In genomic region chr5:157584628-157585027, GRCh38 we compare ENCODE assay signal across 31 cellular contexts.
"Had no signal": no experiment of that assay in that cellular context is flagged by ENCODE, and none has a peak within 500 bp of the region (broad histone marks: within the 10 kb centered on the region; RNA-seq: fewer than 3 reads in every experiment).

No MANE protein-coding gene starts in this region.

- H3K4me3 Mint-ChIP-seq: natural killer cell; nephron; neural progenitor cell; stimulated activated memory B cell treated with anti-CD40 and anti-IgM and Interleukin-4, amounts not matched to agents 10 μg/mL and 1 μg/mL and 100 μg/mL, for 72 hours; stimulated activated naive CD8-positive, alpha-beta T cell treated with anti-CD3 and anti-CD28 coated beads, Interleukin-15, amount 100 ng/mL, for 72 hours; type B pancreatic cell had no signal

- H3K4me3 ChIP-seq: neural progenitor cell, ovary, psoas muscle, skin epidermis, smooth muscle cell, spleen, suprapubic skin, testis, tibial artery, transverse colon, upper lobe of right lung, uterus had no signal

- H3K27ac ChIP-seq: neural progenitor cell, ovary, parathyroid adenoma, psoas muscle, skin epidermis, spleen, suprapubic skin, testis, tibial artery, transverse colon, upper lobe of right lung, uterus had no signal

- H3K9me3 Mint-ChIP-seq: natural killer cell; nephron; neural progenitor cell; stimulated activated memory B cell treated with anti-CD40 and anti-IgM and Interleukin-4, amounts not matched to agents 10 μg/mL and 1 μg/mL and 100 μg/mL, for 72 hours; type B pancreatic cell had no signal

- H3K4me2 ChIP-seq: neural progenitor cell, smooth muscle cell had no signal

- H3K9me3 ChIP-seq: ovary, psoas muscle, spleen, suprapubic skin, testis, tibial artery, transverse colon, upper lobe of right lung, uterus had no signal

- H3K36me3 Mint-ChIP-seq: natural killer cell; neural progenitor cell; stimulated activated memory B cell treated with anti-CD40 and anti-IgM and Interleukin-4, amounts not matched to agents 10 μg/mL and 1 μg/mL and 100 μg/mL, for 72 hours; type B pancreatic cell had no signal

- ATAC-seq: natural killer cell; psoas muscle; right cardiac atrium; sciatic nerve; stimulated activated memory B cell treated with anti-CD40 and anti-IgM and Interleukin-4, amounts not matched to agents 10 μg/mL and 1 μg/mL and 100 μg/mL, for 72 hours; stimulated activated naive CD8-positive, alpha-beta T cell treated with anti-CD3 and anti-CD28 coated beads, Interleukin-15, amount 100 ng/mL, for 72 hours; stimulated activated naive CD8-positive, alpha-beta T cell treated with anti-CD3 and anti-CD28 coated beads, Interleukin-15, Interleukin-2, amounts not matched to agents 100 U/mL and 50 U/mL, for 24 hours; upper lobe of right lung had no signal

- H3K4me1 Mint-ChIP-seq: natural killer cell had no signal

- H3K27me3 ChIP-seq: neural progenitor cell, ovary, spleen, suprapubic skin, testis, tibial artery, transverse colon, upper lobe of right lung, uterus had no signal

- H3K79me2 ChIP-seq: parathyroid adenoma had no signal

- H3K4me1 ChIP-seq: parathyroid adenoma, suprapubic skin, testis, transverse colon, upper lobe of right lung, uterus had no signal

- H2AFZ ChIP-seq: neural progenitor cell, parathyroid adenoma had no signal

- H3K27ac Mint-ChIP-seq: natural killer cell; nephron; neural progenitor cell; progenitor cell of endocrine pancreas; stimulated activated naive CD8-positive, alpha-beta T cell treated with anti-CD3 and anti-CD28 coated beads, Interleukin-15, amount 100 ng/mL, for 72 hours; type B pancreatic cell had no signal

- H3K27me3 Mint-ChIP-seq: stimulated activated memory B cell treated with anti-CD40 and anti-IgM and Interleukin-4, amounts not matched to agents 10 μg/mL and 1 μg/mL and 100 μg/mL, for 72 hours; type B pancreatic cell had no signal

- DNase-seq: natural killer cell; occipital lobe; ovary; posterior cingulate gyrus; psoas muscle; right cardiac atrium; spleen; stimulated activated CD4-positive, alpha-beta T cell treated with anti-CD3 and anti-CD28 coated beads, Interleukin-12 subunit alpha, Interleukin-12 subunit beta, amount 100 ng/mL, for 4 hours; stimulated activated CD4-positive, alpha-beta T cell treated with anti-CD3 and anti-CD28 coated beads, Interleukin-1b, Interleukin-23, amount 100 ng/mL, for 48 hours; stimulated activated CD4-positive, alpha-beta T cell treated with anti-CD3 and anti-CD28 coated beads, Interleukin-4, amount 100 ng/mL, for 1 hour; stimulated activated CD4-positive, alpha-beta T cell treated with anti-CD3 and anti-CD28 coated beads, Interleukin-4, amount 100 ng/mL, for 4 hours; stimulated activated CD8-positive, alpha-beta memory T cell treated with anti-CD3 and anti-CD28 coated beads, Interleukin-4, amount 100 ng/mL, for 48 hours; stimulated activated naive CD4-positive, alpha-beta T cell; stimulated activated naive CD8-positive, alpha-beta T cell treated with anti-CD3 and anti-CD28 coated beads, Interleukin-15, amount 100 ng/mL, for 72 hours; stimulated activated naive CD8-positive, alpha-beta T cell treated with anti-CD3 and anti-CD28 coated beads, Interleukin-15, Interleukin-2, amounts not matched to agents 100 U/mL and 50 U/mL, for 24 hours; substantia nigra; testis; tibial artery; transverse colon; upper lobe of right lung; uterus had no signal

- H3K36me3 ChIP-seq: neural progenitor cell, ovary, spleen, suprapubic skin, tibial artery, transverse colon, upper lobe of right lung, uterus had no signal

- H3K9ac ChIP-seq: neural progenitor cell, parathyroid adenoma had no signal
